26 cellular contexts compared by ENCODE assay signal in the genomic region with DNA sequence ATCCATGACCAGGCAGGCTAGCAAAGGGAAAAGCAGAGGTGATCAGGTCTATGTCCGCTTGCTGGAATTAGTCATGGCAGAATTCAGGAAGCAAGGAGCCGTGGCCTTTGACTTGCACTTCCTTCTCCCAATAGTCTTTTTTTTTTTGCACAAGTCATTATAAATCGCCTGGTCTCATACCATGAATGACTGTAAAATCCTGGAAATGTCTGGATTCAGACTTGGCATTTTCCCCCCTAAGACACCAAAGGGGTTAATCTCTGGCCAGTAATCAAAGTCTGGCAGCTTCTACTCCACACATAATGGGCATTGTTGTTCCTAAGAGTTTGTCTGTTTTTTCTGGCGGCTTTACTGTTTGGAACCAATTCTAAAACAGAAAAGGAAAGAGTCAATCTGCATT.
DNase-seq lines count a peak whose midpoint lies in the region; ATAC-seq, FAIRE-seq and TF ChIP-seq lines count a peak whose summit lies in the region.
"Had no signal": no experiment of that assay in that cellular context is flagged by ENCODE, and none has a peak within 500 bp of the region (broad histone marks: within the 10 kb centered on the region; RNA-seq: fewer than 3 reads in every experiment).

No MANE protein-coding gene starts in this region.

- H3K79me1 ChIP-seq in mesenchymal stem cell (replicated peaks; ENCODE audit: low read length, poor library complexity, severe bottlenecking), result no peaks in the 10 kb centered on the region

- peak overlapping the region in 1 of 10 donors; percentile 16 for H3K4me3 Mint-ChIP-seq in naive thymus-derived CD4-positive, alpha-beta T cell
- H3K4me3 Mint-ChIP-seq: activated naive CD4-positive, alpha-beta T cell treated with anti-CD3 and anti-CD28 coated beads for 36 hours had no signal

- H3K4me3 ChIP-seq in liver (ENCODE audit: low read depth in 1 of 3, low read length in 3 of 3) (no peak overlapping the region), HepG2 (replicated peaks in 1 of 3; ENCODE audit: insufficient read depth in 1 of 3, low read depth in 2 of 3, low read length in 3 of 3) (no peak overlapping the region), mesenchymal stem cell (ENCODE audit: insufficient read depth in 1 of 2, low read depth in 1 of 2, low read length in 2 of 2) (no peak overlapping the region)
- H3K4me3 ChIP-seq in naive thymus-derived CD4-positive, alpha-beta T cell (ENCODE audit: low read length), result no peak overlapping the region
- H3K4me3 ChIP-seq: BLaER1 treated with 17β-estradiol and CSF1 and Interleukin-3, amounts not matched to agents 10 nM and 100 nM; suprapubic skin had no signal

- H3K14ac ChIP-seq in mesenchymal stem cell (ENCODE audit: low read length in 2 of 2), result no peak overlapping the region

- no peak overlapping the region for H2AK5ac ChIP-seq in mesenchymal stem cell (ENCODE audit: low read length, severe bottlenecking)

- H3K23ac ChIP-seq in mesenchymal stem cell (ENCODE audit: low read length in 2 of 2), result no peak overlapping the region

- H3K4me1 ChIP-seq in liver (ENCODE audit: control insufficient read depth in 4 of 4, insufficient read depth in 4 of 4, low read length in 3 of 4) (no peaks in the 10 kb centered on the region), HepG2 (ENCODE audit: insufficient read depth, low read length) (no peaks in the 10 kb centered on the region), mesenchymal stem cell (ENCODE audit: control insufficient read depth, insufficient read depth, low read depth, low read length) (peaks cover 1% of the 10 kb centered on the region)
- H3K4me1 ChIP-seq in naive thymus-derived CD4-positive, alpha-beta T cell (ENCODE audit: control insufficient read depth in 2 of 2, insufficient read depth in 2 of 2, low read length in 2 of 2), result peaks cover 9 to 36% of the 10 kb centered on the region in 2 donors

- H4K20me1 ChIP-seq in HepG2 (ENCODE audit: insufficient read depth, low read length), result no peaks in the 10 kb centered on the region
- H4K20me1 ChIP-seq: BLaER1 treated with 17β-estradiol and CSF1 and Interleukin-3, amounts not matched to agents 10 nM and 100 nM had no signal

- no peak overlapping the region for H3K4ac ChIP-seq in mesenchymal stem cell (ENCODE audit: low read depth in 1 of 2, low read length in 2 of 2)

- H3K36me3 Mint-ChIP-seq in naive thymus-derived CD4-positive, alpha-beta T cell, result peaks cover 0 to 6% (median 3%) of the 10 kb centered on the region in 5 donors

- no peak overlapping the region for H3K18ac ChIP-seq in mesenchymal stem cell (ENCODE audit: low read depth in 1 of 2, low read length in 2 of 2)

- H2BK12ac ChIP-seq in mesenchymal stem cell (ENCODE audit: low read length in 2 of 2), result no peak overlapping the region

- intact Hi-C loops in HepG2 (cut with micrococcal nuclease; ENCODE audit: unreplicated experiment), result no loop called here
- intact Hi-C loops in naive thymus-derived CD4-positive, alpha-beta T cell (cut with micrococcal nuclease), result no loop called here

- no peak for TF ChIP-seq EP300 in HepG2 (IDR thresholded peaks at IDR 0.05; ENCODE audit: low read depth in 2 of 2, low read length in 2 of 2)
- no peak for TF ChIP-seq EP300 in HepG2 (CRISPR knock-in tag; IDR thresholded peaks at IDR 0.05; ENCODE audit: borderline replicate concordance)

- TF ChIP-seq POLR2A in HepG2 (IDR thresholded peaks at IDR 0.05; ENCODE audit: insufficient read depth in 1 of 2, low read depth in 2 of 2, low read length in 2 of 2), result no peak

- no peak overlapping the region for H2BK5ac ChIP-seq in mesenchymal stem cell (ENCODE audit: low read depth, low read length, poor library complexity, severe bottlenecking)

- H2BK15ac ChIP-seq in mesenchymal stem cell (ENCODE audit: low read depth, poor library complexity, severe bottlenecking), result no peak overlapping the region

- no peak overlapping the region for H2BK120ac ChIP-seq in mesenchymal stem cell (ENCODE audit: low read depth, low read length)

- in situ Hi-C loops in HepG2 (cut with HindIII; ENCODE audit: extremely low pct_ligation_motif_present, low pct_unique_long_range_greater_than_20kb), result no loop called here

- no peaks in the 10 kb centered on the region for H3K27me3 Mint-ChIP-seq in naive thymus-derived CD4-positive, alpha-beta T cell

- DNase-seq in HepG2 (ENCODE audit: low spot score), result no peak
- peak; percentile 22 for DNase-seq in fibroblast of gingiva (ENCODE audit: low read depth)
- no peak for DNase-seq in naive thymus-derived CD4-positive, alpha-beta T cell
- DNase-seq in mesenchymal stem cell, result no peak
- DNase-seq in RPMI8226, result no peak
- DNase-seq: ACHN; activated naive CD4-positive, alpha-beta T cell treated with anti-CD3 and anti-CD28 coated beads for 36 hours; activated T-cell treated with anti-CD3 and anti-CD28 coated beads, Interleukin-2, amount 50 U/mL, for 48 hours; EL; HCEC 1CT; kidney glomerular epithelial cell; NCI-H2107; NCI-H524 treated with DMSO at 0.1 percent for 48 hours; retina; stimulated activated CD4-positive, alpha-beta T cell treated with anti-CD3 and anti-CD28 coated beads, Interleukin-15, amount 100 ng/mL, for 24 hours; SW 1271 had no signal

- 74% methylated on average over 4 of the region's 4 CpGs for WGBS in liver
- WGBS in HepG2 (ENCODE audit: low lambda C conversion rate), result 19% methylated on average over 4 of the region's 4 CpGs
- 28% methylated on average over 4 of the region's 4 CpGs for WGBS in mesenchymal stem cell

- H3K4me2 ChIP-seq in HepG2 (ENCODE audit: low read depth, low read length) (no peak overlapping the region), mesenchymal stem cell (ENCODE audit: low read length, poor library complexity, severe bottlenecking) (no peak overlapping the region)
- H3K4me2 ChIP-seq: BLaER1 treated with 17β-estradiol and CSF1 and Interleukin-3, amounts not matched to agents 10 nM and 100 nM had no signal

- H3K9me3 Mint-ChIP-seq in naive thymus-derived CD4-positive, alpha-beta T cell, result peaks cover 0 to 3% (median 0%) of the 10 kb centered on the region in 11 donors
- H3K9me3 Mint-ChIP-seq: activated naive CD4-positive, alpha-beta T cell treated with anti-CD3 and anti-CD28 coated beads for 36 hours had no signal

- FAIRE-seq in HepG2 (lab: Jason Lieb, UNC), result no peak
- FAIRE-seq: D721Med, frontal cortex, HTR-8/SVneo, TTC549 had no signal

- no peak overlapping the region for H4K91ac ChIP-seq in mesenchymal stem cell (ENCODE audit: low read length)

- H3K27me3 ChIP-seq in liver (ENCODE audit: control insufficient read depth in 4 of 4, insufficient read depth in 4 of 4, low read length in 3 of 4) (no peaks in the 10 kb centered on the region), HepG2 (ENCODE audit: control insufficient read depth in 1 of 2, insufficient read depth in 2 of 2, low read length in 2 of 2) (no peaks in the 10 kb centered on the region), mesenchymal stem cell (ENCODE audit: control insufficient read depth in 1 of 2, insufficient read depth in 1 of 2, low read length in 2 of 2) (no peaks in the 10 kb centered on the region)
- H3K27me3 ChIP-seq in naive thymus-derived CD4-positive, alpha-beta T cell (ENCODE audit: control insufficient read depth in 2 of 2, insufficient read depth in 2 of 2, low read length in 2 of 2), result no peaks in the 10 kb centered on the region
- H3K27me3 ChIP-seq: BLaER1 treated with 17β-estradiol and CSF1 and Interleukin-3, amounts not matched to agents 10 nM and 100 nM; suprapubic skin had no signal

- H3K9ac ChIP-seq in liver (ENCODE audit: low read depth in 1 of 2, low read length in 2 of 2), result no peak overlapping the region
- no peak overlapping the region for H3K9ac ChIP-seq in HepG2 (ENCODE audit: insufficient read depth, low read depth, low read length)
- H3K9ac ChIP-seq in mesenchymal stem cell (ENCODE audit: low read length), result no peak overlapping the region
- H3K9ac ChIP-seq: BLaER1 treated with 17β-estradiol and CSF1 and Interleukin-3, amounts not matched to agents 10 nM and 100 nM had no signal

- POLR2A ChIA-PET in HepG2 (lab: Yijun Ruan, JAX), result no interaction called here
- POLR2A ChIA-PET in naive thymus-derived CD4-positive, alpha-beta T cell (lab: Charles Lee), result interaction anchor here (16.2 kb wide), 1 partner anchor 156 kb away, joined by 225 read pairs; a partner anchor contains a TSS

- CTCF ChIA-PET in HepG2 (lab: Yijun Ruan, JAX; ENCODE audit: low intra/inter-chr PET ratio, low total read pairs), result no interaction called here
- CTCF ChIA-PET in naive thymus-derived CD4-positive, alpha-beta T cell (lab: Charles Lee), result interaction anchor here (0.7 kb wide), 1 partner anchor 98 kb away, joined by 3 read pairs; no protein-coding TSS in a partner anchor

- H2AFZ ChIP-seq in HepG2 (ENCODE audit: low read length), result no peak overlapping the region
- no peak overlapping the region for H2AFZ ChIP-seq in mesenchymal stem cell (ENCODE audit: low read depth, low read length)

- no peak overlapping the region for H4K8ac ChIP-seq in mesenchymal stem cell (ENCODE audit: low read length)

- H3K36me3 ChIP-seq in liver (ENCODE audit: control insufficient read depth in 4 of 4, insufficient read depth in 3 of 4, low read depth in 1 of 4, low read length in 3 of 4) (no peaks in the 10 kb centered on the region), HepG2 (replicated peaks in 1 of 2; ENCODE audit: control insufficient read depth in 1 of 2, insufficient read depth in 2 of 2, low read length in 2 of 2) (no peaks in the 10 kb centered on the region), mesenchymal stem cell (ENCODE audit: control insufficient read depth in 1 of 2, insufficient read depth in 2 of 2, low read depth in 1 of 2, low read length in 2 of 2) (no peaks in the 10 kb centered on the region)
- H3K36me3 ChIP-seq in naive thymus-derived CD4-positive, alpha-beta T cell (ENCODE audit: control insufficient read depth in 2 of 3, insufficient read depth in 3 of 3, low read length in 3 of 3), result no peaks in the 10 kb centered on the region
- H3K36me3 ChIP-seq: BLaER1 treated with 17β-estradiol and CSF1 and Interleukin-3, amounts not matched to agents 10 nM and 100 nM; suprapubic skin had no signal

- TF ChIP-seq CTCF in liver (IDR thresholded peaks at IDR 0.05; ENCODE audit: low read depth, low read length, missing input control), result no peak
- no peak for TF ChIP-seq CTCF in HepG2 (CRISPR knock-in tag; IDR thresholded peaks at IDR 0.05)

- H3K27ac ChIP-seq in liver (ENCODE audit: low read depth in 1 of 2, low read length in 2 of 2) (no peak overlapping the region), HepG2 (ENCODE audit: extremely low read length, insufficient read depth, low read length) (no peak overlapping the region), mesenchymal stem cell (ENCODE audit: low read length, poor library complexity, severe bottlenecking) (no peak overlapping the region)
- no peak overlapping the region for H3K27ac ChIP-seq in naive thymus-derived CD4-positive, alpha-beta T cell (ENCODE audit: low read depth, low read length)
- H3K27ac ChIP-seq: BLaER1 treated with 17β-estradiol and CSF1 and Interleukin-3, amounts not matched to agents 10 nM and 100 nM; RWPE1; suprapubic skin had no signal

- H3K4me1 Mint-ChIP-seq in naive thymus-derived CD4-positive, alpha-beta T cell, result peaks cover 19 to 88% (median 76%) of the 10 kb centered on the region in 7 donors

- ATAC-seq in HepG2, result no peak
- no peak for ATAC-seq in naive thymus-derived CD4-positive, alpha-beta T cell
- no peak for ATAC-seq in GM18858 (IDR thresholded peaks at IDR 0.05; ENCODE audit: unreplicated experiment)
- ATAC-seq in GM21528 (IDR thresholded peaks at IDR 0.05; ENCODE audit: low FRiP score, unreplicated experiment), result no peak

- peak overlapping the region in 5 of 9 donors; percentile 24 to 92 (median 41) for H3K27ac Mint-ChIP-seq in naive thymus-derived CD4-positive, alpha-beta T cell
- H3K27ac Mint-ChIP-seq: activated naive CD4-positive, alpha-beta T cell treated with anti-CD3 and anti-CD28 coated beads for 36 hours had no signal

- TF ChIP-seq RAD21 in liver (IDR thresholded peaks at IDR 0.05), result no peak
- no peak for TF ChIP-seq RAD21 in HepG2 (CRISPR knock-in tag; IDR thresholded peaks at IDR 0.05)

- H3K9me3 ChIP-seq in liver (ENCODE audit: control insufficient read depth in 4 of 4, low read length in 3 of 4) (no peaks in the 10 kb centered on the region), HepG2 (ENCODE audit: low read length) (no peaks in the 10 kb centered on the region), mesenchymal stem cell (ENCODE audit: control insufficient read depth, low read length) (no peaks in the 10 kb centered on the region)
- no peaks in the 10 kb centered on the region for H3K9me3 ChIP-seq in naive thymus-derived CD4-positive, alpha-beta T cell (ENCODE audit: control insufficient read depth in 2 of 3, low read length in 3 of 3)
- H3K9me3 ChIP-seq: BLaER1 treated with 17β-estradiol and CSF1 and Interleukin-3, amounts not matched to agents 10 nM and 100 nM; suprapubic skin had no signal

- H3K79me2 ChIP-seq in HepG2 (ENCODE audit: insufficient read depth, low read length), result no peaks in the 10 kb centered on the region

- no TSS peak for BruUV-seq in HepG2 (replicated peaks; lab: Mats Ljungman, UMichigan)
